Comparison of ENCODE assay signal across 14 cellular contexts in genomic region chr3:73080201-73080966, GRCh38. TPM values are rescaled to one million over a fixed set of nuclear protein-coding genes. Genes with fewer than 3 reads are reported as not detected.
DNase-seq lines count a peak whose midpoint lies in the region; ATAC-seq, FAIRE-seq and TF ChIP-seq lines count a peak whose summit lies in the region.
"Had no signal": no experiment of that assay in that cellular context is flagged by ENCODE, and none has a peak within 500 bp of the region (broad histone marks: within the 10 kb centered on the region; RNA-seq: fewer than 3 reads in every experiment).

No MANE protein-coding gene starts in this region.

- H3K4me3 ChIP-seq in WERI-Rb-1 (ENCODE audit: low read depth, low read length): no peak overlapping the region
- H3K4me3 ChIP-seq: esophagus squamous epithelium, skin epidermis had no signal

- no peaks in the 10 kb centered on the region for H3K36me3 ChIP-seq in WERI-Rb-1
- H3K36me3 ChIP-seq: BE2C, esophagus squamous epithelium had no signal

- peak; percentile 23 for DNase-seq in ELF-1 (ENCODE audit: low read depth, low spot score)
- DNase-seq in GM12891 (ENCODE audit: insufficient read length, low spot score): no peak
- peak; percentile 68 for DNase-seq in WERI-Rb-1
- no peak for DNase-seq in COLO668 (lab: John Stamatoyannopoulos, UW; ENCODE audit: unreplicated experiment)
- no peak for DNase-seq in NCI-H1436 treated with DMSO at 0.1 percent for 48 hours (lab: John Stamatoyannopoulos, UW)
- DNase-seq: activated naive CD8-positive, alpha-beta T cell treated with anti-CD3 and anti-CD28 coated beads, Interleukin-2, amount 10 ng/mL, durations not matched to agents 7 days and 5 days; BE2C; DMS53; esophagus squamous epithelium; SIG-M5 had no signal

- peak; percentile 9 for FAIRE-seq in GM12891 (lab: Jason Lieb, UNC)

- ATAC-seq in HG02678 (IDR thresholded peaks at IDR 0.05; ENCODE audit: unreplicated experiment) (peak; percentile 59), HG03457 (IDR thresholded peaks at IDR 0.05; ENCODE audit: unreplicated experiment) (no peak)

- TF ChIP-seq CTCF in WERI-Rb-1 (IDR thresholded peaks at IDR 0.05; ENCODE audit: low read depth, low read length): no peak

- no peak for TF ChIP-seq POLR2A in GM12891 (IDR thresholded peaks at IDR 0.05; ENCODE audit: low read depth, low read length)

- no peaks in the 10 kb centered on the region for H3K27me3 ChIP-seq in WERI-Rb-1 (ENCODE audit: insufficient read depth, low read depth, severe bottlenecking)
- H3K27me3 ChIP-seq: BE2C, esophagus squamous epithelium had no signal

- no peaks in the 10 kb centered on the region for H3K9me3 ChIP-seq in WERI-Rb-1 (ENCODE audit: severe bottlenecking)
- H3K9me3 ChIP-seq: BE2C, esophagus squamous epithelium had no signal

- H3K27ac ChIP-seq in WERI-Rb-1: no peak overlapping the region
- H3K27ac ChIP-seq: esophagus squamous epithelium, parathyroid adenoma, skin epidermis had no signal

TF ChIP-seq in GM12891, 5 proteins besides CTCF, POLR2A, EP300 and RAD21:
- TF ChIP-seq POLR2AphosphoS5 (IDR thresholded peaks at IDR 0.05; ENCODE audit: low read depth, low read length): no peak
- no peak for TF ChIP-seq TAF1 (IDR thresholded peaks at IDR 0.05; ENCODE audit: low read depth, low read length)

RNA-seq across cellular contexts. Expression of gene EBLN2, which starts 18.9 kb away (rescaled TPM):
- polyA plus RNA-seq in GM12891 (2012; ENCODE audit: low read depth, missing spikeins): 0.72 TPM

Comparison
In these comparisons a context has a peak if more than half of its experiments do, and no peak if none do; other contexts are left out.
1. DNase-seq: peak in ELF-1 (single experiment) and WERI-Rb-1 (single experiment); none in GM12891 (single experiment), COLO668 (single experiment) and NCI-H1436 treated with DMSO at 0.1 percent for 48 hours (single experiment).